13 cellular contexts compared by ENCODE assay signal in the genomic region with DNA sequence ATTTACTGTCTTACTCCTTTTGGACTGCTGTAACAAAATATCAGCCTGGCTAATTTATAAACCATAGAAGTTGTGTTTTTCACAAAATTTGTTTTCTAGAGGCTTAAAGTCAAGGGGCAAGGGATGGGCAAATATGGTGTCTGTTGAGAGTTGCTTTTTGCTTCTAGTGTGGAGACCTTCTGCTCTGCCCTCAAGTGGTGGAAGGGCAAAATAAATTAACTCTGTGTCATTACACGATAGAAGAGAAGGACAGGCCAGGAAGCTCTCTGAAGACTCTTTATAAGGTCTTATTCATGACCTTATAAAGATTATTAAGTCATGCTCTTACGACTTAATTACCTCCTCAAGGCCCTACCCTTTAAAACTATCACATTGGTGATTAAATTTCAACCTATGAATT.
A peak's percentile ranks its signal among the peaks of the same experiment; 100 is the strongest.
DNase-seq lines count a peak whose midpoint lies in the region; ATAC-seq and TF ChIP-seq lines count a peak whose summit lies in the region.
"Had no signal": no experiment of that assay in that cellular context is flagged by ENCODE, and none has a peak within 500 bp of the region (broad histone marks: within the 10 kb centered on the region; RNA-seq: fewer than 3 reads in every experiment).

No MANE protein-coding gene starts in this region.

- H3K4me3 ChIP-seq in gastrocnemius medialis = no peak overlapping the region
- H3K4me3 ChIP-seq: pancreas had no signal

- ATAC-seq in gastrocnemius medialis (no peak), GM21515 (IDR thresholded peaks at IDR 0.05; ENCODE audit: unreplicated experiment) (no peak)
- ATAC-seq: pancreas had no signal

- TF ChIP-seq POLR2A in gastrocnemius medialis (IDR thresholded peaks at IDR 0.05) = no peak

- no peak for TF ChIP-seq CTCF in gastrocnemius medialis (IDR thresholded peaks at IDR 0.05 in 4 of 5, conservative IDR thresholded peaks at IDR 0.05 in 1 of 5)

- H3K9me3 Mint-ChIP-seq in activated CD4-positive, alpha-beta T cell treated with anti-CD3 and anti-CD28 coated beads, Interleukin-2, amount 10 ng/mL, durations not matched to agents 7 days and 5 days = peaks cover 6% of the 10 kb centered on the region

- DNase-seq in ELR (ENCODE audit: low read depth) = peak; percentile 22
- peak; percentile 13 for DNase-seq in HT-29 (ENCODE audit: low spot score)
- peak; percentile 11 for DNase-seq in SHP77 treated with DMSO at 0.1 percent for 48 hours (lab: John Stamatoyannopoulos, UW)
- peak; percentile 3 for DNase-seq in iris pigment epithelial cell (ENCODE audit: low read depth)
- DNase-seq in dedifferentiated amniotic fluid mesenchymal stem cell (ENCODE audit: extremely low spot score) = no peak
- no peak for DNase-seq in gastrocnemius medialis
- no peak for DNase-seq in activated CD4-positive, alpha-beta T cell treated with anti-CD3 and anti-CD28 coated beads, Interleukin-2, amount 10 ng/mL, durations not matched to agents 7 days and 5 days
- DNase-seq: activated naive CD8-positive, alpha-beta T cell treated with anti-CD3 and anti-CD28 coated beads for 36 hours; MM.1S; pancreas; stimulated activated CD4-positive, alpha-beta T cell treated with anti-CD3 and anti-CD28 coated beads, Interleukin-12 subunit alpha, Interleukin-12 subunit beta, amount 100 ng/mL, for 4 hours had no signal

- no peaks in the 10 kb centered on the region for H3K9me3 ChIP-seq in gastrocnemius medialis
- H3K9me3 ChIP-seq: pancreas had no signal

- no peak overlapping the region for H3K4me3 Mint-ChIP-seq in activated CD4-positive, alpha-beta T cell treated with anti-CD3 and anti-CD28 coated beads, Interleukin-2, amount 10 ng/mL, durations not matched to agents 7 days and 5 days
- H3K4me3 Mint-ChIP-seq: activated naive CD8-positive, alpha-beta T cell treated with anti-CD3 and anti-CD28 coated beads for 36 hours; CD14-positive monocyte had no signal

- H3K27me3 ChIP-seq in gastrocnemius medialis = no peaks in the 10 kb centered on the region
- H3K27me3 ChIP-seq: pancreas had no signal

- in situ Hi-C loops in gastrocnemius medialis (cut with MboI; ENCODE audit: low sequenced_read_pairs in 4 of 4) = no loop called here

- no peaks in the 10 kb centered on the region for H3K36me3 Mint-ChIP-seq in activated CD4-positive, alpha-beta T cell treated with anti-CD3 and anti-CD28 coated beads, Interleukin-2, amount 10 ng/mL, durations not matched to agents 7 days and 5 days (ENCODE audit: low read depth)
- H3K36me3 Mint-ChIP-seq: activated naive CD8-positive, alpha-beta T cell treated with anti-CD3 and anti-CD28 coated beads for 36 hours; CD14-positive monocyte had no signal

- H3K4me1 ChIP-seq in gastrocnemius medialis = no peaks in the 10 kb centered on the region
- H3K4me1 ChIP-seq: pancreas had no signal

- H3K4me1 Mint-ChIP-seq in activated CD4-positive, alpha-beta T cell treated with anti-CD3 and anti-CD28 coated beads, Interleukin-2, amount 10 ng/mL, durations not matched to agents 7 days and 5 days = no peaks in the 10 kb centered on the region
- H3K4me1 Mint-ChIP-seq: activated naive CD8-positive, alpha-beta T cell treated with anti-CD3 and anti-CD28 coated beads for 36 hours; CD14-positive monocyte had no signal

- CTCF ChIA-PET in activated CD4-positive, alpha-beta T cell treated with anti-CD3 and anti-CD28 coated beads, Interleukin-2, amount 10 ng/mL, durations not matched to agents 7 days and 5 days (lab: Charles Lee) = interaction anchor here (1.3 kb wide), 1 partner anchor 12 kb away, joined by 4 read pairs; no protein-coding TSS in a partner anchor

- H3K27ac ChIP-seq in gastrocnemius medialis = no peak overlapping the region
- H3K27ac ChIP-seq: pancreas had no signal

- intact Hi-C loops in gastrocnemius medialis (cut with DNase I; ENCODE audit: low total_unique reads) = no loop called here

- no peaks in the 10 kb centered on the region for H3K36me3 ChIP-seq in gastrocnemius medialis
- H3K36me3 ChIP-seq: pancreas had no signal

- no peak overlapping the region for H3K27ac Mint-ChIP-seq in activated CD4-positive, alpha-beta T cell treated with anti-CD3 and anti-CD28 coated beads, Interleukin-2, amount 10 ng/mL, durations not matched to agents 7 days and 5 days
- H3K27ac Mint-ChIP-seq: activated naive CD8-positive, alpha-beta T cell treated with anti-CD3 and anti-CD28 coated beads for 36 hours; CD14-positive monocyte had no signal

- POLR2A ChIA-PET in activated CD4-positive, alpha-beta T cell treated with anti-CD3 and anti-CD28 coated beads, Interleukin-2, amount 10 ng/mL, durations not matched to agents 7 days and 5 days (lab: Charles Lee) = no interaction called here

- H3K27me3 Mint-ChIP-seq in activated CD4-positive, alpha-beta T cell treated with anti-CD3 and anti-CD28 coated beads, Interleukin-2, amount 10 ng/mL, durations not matched to agents 7 days and 5 days = no peaks in the 10 kb centered on the region
- H3K27me3 Mint-ChIP-seq: activated naive CD8-positive, alpha-beta T cell treated with anti-CD3 and anti-CD28 coated beads for 36 hours had no signal

Comparison
In these comparisons a context has a peak if more than half of its experiments do, and no peak if none do; other contexts are left out.
1. DNase-seq: peak in ELR (single experiment), HT-29 (single experiment), SHP77 treated with DMSO at 0.1 percent for 48 hours (single experiment) and iris pigment epithelial cell (single experiment); none in dedifferentiated amniotic fluid mesenchymal stem cell (single experiment), gastrocnemius medialis (0 of 2) and activated CD4-positive, alpha-beta T cell treated with anti-CD3 and anti-CD28 coated beads, Interleukin-2, amount 10 ng/mL, durations not matched to agents 7 days and 5 days (single experiment).